In genomic region chr12:55741978-55742377, GRCh38 we compare ENCODE assay signal across 1 cellular context.
TF ChIP-seq lines count a peak whose summit lies in the region.

No MANE protein-coding gene starts in this region.

TF ChIP-seq in GM23338, 12 proteins besides CTCF, POLR2A, EP300 and RAD21:
- TF ChIP-seq REST (IDR thresholded peaks at IDR 0.05; ENCODE audit: unreplicated experiment) (no peak), EZH2 (IDR thresholded peaks at IDR 0.05; ENCODE audit: low read depth, unreplicated experiment) (no peak), ZNF114 (CRISPR knock-in tag; IDR thresholded peaks at IDR 0.05) (no peak), NANOG (IDR thresholded peaks at IDR 0.05; ENCODE audit: borderline replicate concordance) (no peak), JUNB (IDR thresholded peaks at IDR 0.05; ENCODE audit: unreplicated experiment) (no peak), POLR2AphosphoS5 (IDR thresholded peaks at IDR 0.05; ENCODE audit: low read depth) (no peak), EZH2phosphoT487 (IDR thresholded peaks at IDR 0.05; ENCODE audit: unreplicated experiment) (no peak), CREB1 (CRISPR knock-in tag; IDR thresholded peaks at IDR 0.05; ENCODE audit: low read depth) (no peak), ZNF462 (CRISPR knock-in tag; IDR thresholded peaks at IDR 0.05) (no peak), ETS1 (IDR thresholded peaks at IDR 0.05) (no peak), ZNF331 (CRISPR knock-in tag; IDR thresholded peaks at IDR 0.05; ENCODE audit: low read depth) (no peak), STAT1 (IDR thresholded peaks at IDR 0.05; ENCODE audit: unreplicated experiment) (no peak)
